In the genomic region with DNA sequence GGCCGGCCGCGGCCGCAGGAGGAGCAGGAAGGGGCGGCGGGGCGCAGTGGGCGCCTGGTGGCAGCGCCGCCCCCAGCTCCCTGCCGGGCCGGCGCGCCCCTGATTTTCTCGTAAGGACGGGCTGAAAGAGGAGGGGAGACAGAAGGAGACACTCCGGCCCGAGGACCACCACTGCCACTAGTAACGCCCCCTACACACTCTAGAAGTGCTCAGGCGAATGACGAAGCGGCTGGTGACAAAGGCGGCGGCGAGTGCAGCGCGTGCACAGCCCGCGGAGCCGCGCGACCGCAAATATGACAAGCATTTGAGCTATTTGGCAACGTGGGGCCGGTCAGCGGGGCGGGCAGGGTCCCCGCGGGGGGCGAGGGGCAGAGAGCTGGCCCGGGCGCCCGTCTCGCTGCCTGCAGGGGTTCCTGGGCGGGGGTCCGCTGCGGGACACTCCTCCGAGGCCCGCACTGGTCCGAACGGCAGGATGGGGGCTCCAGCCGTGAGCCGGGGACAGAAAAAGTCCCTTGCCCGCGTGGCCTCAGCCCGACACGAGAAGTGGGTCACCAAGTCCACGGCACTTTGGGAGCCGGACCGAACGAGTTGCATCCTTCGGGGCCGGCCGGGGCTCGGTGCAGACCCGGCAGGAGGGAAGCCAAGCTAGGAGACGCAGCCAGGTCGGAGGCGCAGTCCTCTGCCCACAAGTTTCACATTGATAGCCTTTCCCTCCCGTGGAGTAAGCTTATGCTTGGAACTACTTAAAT, we compare ENCODE assay signal across 8 cellular contexts. TPM values are rescaled to one million over a fixed set of nuclear protein-coding genes. Genes with fewer than 3 reads are reported as not detected.
DNase-seq lines count a peak whose midpoint lies in the region; ATAC-seq and TF ChIP-seq lines count a peak whose summit lies in the region.

No MANE protein-coding gene starts in this region.

- H3K36me3 ChIP-seq in left lung, result no peaks in the 10 kb centered on the region

- no peaks in the 10 kb centered on the region for H3K9me3 ChIP-seq in left lung

- DNase-seq in Right ventricle myocardium inferior (ENCODE audit: missing footprints) (peak; percentile 88), cardiac septum (ENCODE audit: low spot score) (no peak), NCI-H2227 treated with DMSO at 0.1 percent for 48 hours (lab: John Stamatoyannopoulos, UW) (peak; percentile 80), cerebellar cortex (ENCODE audit: low spot score) (peak; percentile 78), left lung (peak; percentile 83 to 93)
- peak; percentile 51 for DNase-seq in stimulated activated CD8-positive, alpha-beta memory T cell treated with anti-CD3 and anti-CD28 coated beads, Interleukin-12 subunit alpha, Interleukin-12 subunit beta, amount 100 ng/mL, for 1 hour (ENCODE audit: low read depth)

- H3K27ac ChIP-seq in left lung, result peak overlapping the region; percentile 98 to 99

- peaks cover 14 to 60% of the 10 kb centered on the region in 2 donors for H3K4me1 ChIP-seq in left lung

- no peaks in the 10 kb centered on the region for H3K27me3 ChIP-seq in left lung

- peak; percentile 62 for ATAC-seq in Right ventricle myocardium inferior
- ATAC-seq in HG03025 (IDR thresholded peaks at IDR 0.05; ENCODE audit: low FRiP score, unreplicated experiment), result peak; percentile 30
- ATAC-seq in activated CD4-positive, CD25-positive, alpha-beta regulatory T cell treated with anti-CD3 and anti-CD28 coated beads, Interleukin-2, amount 50 U/mL, for 24 hours, result peak; percentile 47 to 56
- peak; percentile 62 for ATAC-seq in left lung

- no peak for TF ChIP-seq CTCF in left lung (IDR thresholded peaks at IDR 0.05)

- intact Hi-C loops in Right ventricle myocardium inferior (cut with DNase I), result loop anchor here (1.0 to 5.0 kb wide), 3 partner anchors 97 to 204 kb away; a partner anchor contains a TSS
- intact Hi-C loops in cardiac septum (cut with DNase I), result loop anchor here (1.0 to 5.0 kb wide), 2 partner anchors 96 to 132 kb away; a partner anchor contains a TSS
- intact Hi-C loops in left lung (cut with DNase I), result loop anchor here in 1 of 2 donors (5.0 kb wide), 1 partner anchor 98 kb away; no protein-coding TSS in a partner anchor

- H3K4me3 ChIP-seq in left lung, result peak overlapping the region; percentile 77 to 78

RNA-seq across cellular contexts. Expression of a gene that starts 0.5 kb away (rescaled TPM):
- total RNA-seq in Right ventricle myocardium inferior, result 13.6 TPM
- 22.8 TPM for total RNA-seq in cardiac septum
- 10 to 100 TPM; 17.9 to 18.4 TPM for total RNA-seq in left lung
